8 cellular contexts compared by ENCODE assay signal in the genomic region with DNA sequence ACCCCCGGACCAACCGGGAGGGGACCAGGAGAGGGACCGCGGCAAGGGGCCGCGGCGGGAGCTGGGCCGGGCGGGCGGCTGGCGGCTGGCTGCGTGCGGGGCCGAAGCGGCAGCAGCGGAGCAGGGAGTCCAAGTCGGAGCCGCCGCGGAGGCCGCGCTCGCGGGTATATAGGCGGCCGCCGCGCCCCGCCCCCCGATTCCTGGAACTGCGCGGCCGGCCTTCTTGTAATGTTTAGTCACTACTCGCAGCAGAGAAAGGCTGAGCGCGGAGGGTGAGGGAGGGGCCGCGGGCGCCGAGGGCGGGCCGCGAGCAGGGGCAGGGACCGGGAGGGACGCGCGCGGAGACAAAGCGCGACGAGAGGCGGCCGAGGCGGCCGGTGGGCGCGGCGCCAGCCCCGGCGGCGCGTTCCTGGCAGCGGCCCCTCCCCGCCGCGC. TPM values are rescaled to one million over a fixed set of nuclear protein-coding genes. Genes with fewer than 3 reads are reported as not detected.
DNase-seq lines count a peak whose midpoint lies in the region; ATAC-seq and TF ChIP-seq lines count a peak whose summit lies in the region.

A gene with protein sequence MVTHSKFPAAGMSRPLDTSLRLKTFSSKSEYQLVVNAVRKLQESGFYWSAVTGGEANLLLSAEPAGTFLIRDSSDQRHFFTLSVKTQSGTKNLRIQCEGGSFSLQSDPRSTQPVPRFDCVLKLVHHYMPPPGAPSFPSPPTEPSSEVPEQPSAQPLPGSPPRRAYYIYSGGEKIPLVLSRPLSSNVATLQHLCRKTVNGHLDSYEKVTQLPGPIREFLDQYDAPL (minus strand): TSS at position 142 of the 435 bp plus-strand sequence. CDS start 982 bp downstream, outside the sequence.

- peak; percentile 66 for ATAC-seq in CD4-positive, alpha-beta T cell (ENCODE audit: poor library complexity)
- peak; percentile 37 for ATAC-seq in GM21528 (IDR thresholded peaks at IDR 0.05; ENCODE audit: low FRiP score, unreplicated experiment)
- ATAC-seq in RWPE2 (ENCODE audit: low read depth) = peak; percentile 57
- ATAC-seq in natural killer cell = peak; percentile 72 to 83 (median 75)
- peak; percentile 64 to 73 for ATAC-seq in stimulated activated naive B cell treated with anti-CD40 and anti-IgM and Interleukin-4, amounts not matched to agents 10 μg/mL and 1 μg/mL and 100 μg/mL, for 72 hours (replicated peaks)

- H3K4me3 Mint-ChIP-seq in CD4-positive, alpha-beta T cell = peak within 1 kb of the TSS; percentile 95
- H3K4me3 Mint-ChIP-seq in natural killer cell = peak within 1 kb of the TSS; percentile 90
- H3K4me3 Mint-ChIP-seq in stimulated activated naive B cell treated with anti-CD40 and anti-IgM and Interleukin-4, amounts not matched to agents 10 μg/mL and 1 μg/mL and 100 μg/mL, for 72 hours = peak within 1 kb of the TSS; percentile 87 to 88

- H3K9ac ChIP-seq in Loucy (ENCODE audit: low read depth, low read length, poor library complexity, severe bottlenecking) = peak within 1 kb of the TSS; percentile 63

- H3K79me2 ChIP-seq in Loucy (ENCODE audit: insufficient read depth, low read length) = no peaks in the 10 kb centered on the region

- peak within 1 kb of the TSS; percentile 97 for H3K27ac Mint-ChIP-seq in CD4-positive, alpha-beta T cell
- H3K27ac Mint-ChIP-seq in natural killer cell = peak within 1 kb of the TSS; percentile 61 to 71
- H3K27ac Mint-ChIP-seq in stimulated activated naive B cell treated with anti-CD40 and anti-IgM and Interleukin-4, amounts not matched to agents 10 μg/mL and 1 μg/mL and 100 μg/mL, for 72 hours = peak within 1 kb of the TSS; percentile 95

- H3K4me1 ChIP-seq in Loucy (ENCODE audit: insufficient read depth, low read length, poor library complexity, severe bottlenecking) = peaks cover 28% of the 10 kb centered on the region
- H3K4me1 ChIP-seq in RWPE2 (ENCODE audit: insufficient read depth, poor library complexity, severe bottlenecking) = peaks cover 27% of the 10 kb centered on the region

- intact Hi-C loops in CD4-positive, alpha-beta T cell (cut with DNase I, micrococcal nuclease) = loop anchor here (1.0 to 10.0 kb wide), 11 partner anchors 17 to 235 kb away; a partner anchor contains a TSS
- intact Hi-C loops in natural killer cell (cut with micrococcal nuclease) = loop anchor here (1.0 to 5.0 kb wide), 4 partner anchors 17 to 73 kb away; a partner anchor contains a TSS

- POLR2A ChIA-PET in CD4-positive, alpha-beta T cell (lab: Charles Lee) = interaction anchor here (0.8 to 4.6 kb wide), 12 partner anchors 12 to 108 kb away, joined by 3 to 29 read pairs (median 6); a partner anchor contains a TSS

- no peaks in the 10 kb centered on the region for H3K9me3 ChIP-seq in CD4-positive, alpha-beta T cell (ENCODE audit: control insufficient read depth, low read length)
- H3K9me3 ChIP-seq in Loucy (ENCODE audit: insufficient read depth, low read depth, low read length) = no peaks in the 10 kb centered on the region
- no peaks in the 10 kb centered on the region for H3K9me3 ChIP-seq in RWPE2 (ENCODE audit: severe bottlenecking)

- no peaks in the 10 kb centered on the region for H3K9me2 ChIP-seq in Loucy (replicated peaks; ENCODE audit: low read depth, low read length)

- peaks cover 5% of the 10 kb centered on the region; the same call in 1 of the 2 replicates for H3F3A ChIP-seq in Loucy (ENCODE audit: low read depth)

- no peaks in the 10 kb centered on the region for H3K27me3 Mint-ChIP-seq in CD4-positive, alpha-beta T cell
- peaks cover 2 to 6% of the 10 kb centered on the region in 2 donors for H3K27me3 Mint-ChIP-seq in natural killer cell (ENCODE audit: low read depth in 2 of 2)
- H3K27me3 Mint-ChIP-seq in stimulated activated naive B cell treated with anti-CD40 and anti-IgM and Interleukin-4, amounts not matched to agents 10 μg/mL and 1 μg/mL and 100 μg/mL, for 72 hours = peaks cover 7 to 8% of the 10 kb centered on the region in 2 donors

- H4K20me1 ChIP-seq in Loucy (ENCODE audit: insufficient read depth, low read length, poor library complexity, severe bottlenecking) = no peaks in the 10 kb centered on the region

- H3K36me3 ChIP-seq in Loucy (ENCODE audit: insufficient read depth, low read length) (no peaks in the 10 kb centered on the region), RWPE2 (ENCODE audit: low read depth) (peaks cover 22% of the 10 kb centered on the region)

- H3K36me3 Mint-ChIP-seq in CD4-positive, alpha-beta T cell (ENCODE audit: low read depth) = peaks cover 38% of the 10 kb centered on the region
- H3K36me3 Mint-ChIP-seq in natural killer cell = no peaks in the 10 kb centered on the region
- H3K36me3 Mint-ChIP-seq in stimulated activated naive B cell treated with anti-CD40 and anti-IgM and Interleukin-4, amounts not matched to agents 10 μg/mL and 1 μg/mL and 100 μg/mL, for 72 hours = peaks cover 33 to 39% of the 10 kb centered on the region in 2 donors

- H3K4me3 ChIP-seq in Loucy (ENCODE audit: low read length, poor library complexity, severe bottlenecking) (peak within 1 kb of the TSS; percentile 80), RWPE2 (ENCODE audit: severe bottlenecking) (peak within 1 kb of the TSS; percentile 83)

- peak within 1 kb of the TSS; percentile 98 for H3K4me2 ChIP-seq in Loucy (ENCODE audit: low read depth, low read length, poor library complexity, severe bottlenecking)

- H3K9me3 Mint-ChIP-seq in CD4-positive, alpha-beta T cell = no peaks in the 10 kb centered on the region
- H3K9me3 Mint-ChIP-seq in natural killer cell = no peaks in the 10 kb centered on the region
- H3K9me3 Mint-ChIP-seq in stimulated activated naive B cell treated with anti-CD40 and anti-IgM and Interleukin-4, amounts not matched to agents 10 μg/mL and 1 μg/mL and 100 μg/mL, for 72 hours = no peaks in the 10 kb centered on the region

- peaks cover 3% of the 10 kb centered on the region for H3K27me3 ChIP-seq in CD4-positive, alpha-beta T cell (ENCODE audit: control insufficient read depth, insufficient read depth, low read length)
- H3K27me3 ChIP-seq in Loucy (ENCODE audit: insufficient read depth, low read length, poor library complexity, severe bottlenecking) (peaks cover 9% of the 10 kb centered on the region), RWPE2 (ENCODE audit: insufficient read depth, poor library complexity, severe bottlenecking) (no peaks in the 10 kb centered on the region)

- TF ChIP-seq CTCF in CD4-positive, alpha-beta T cell (IDR thresholded peaks at IDR 0.05) = no peak
- TF ChIP-seq CTCF in Loucy (conservative IDR thresholded peaks at IDR 0.05; ENCODE audit: low read length) (no peak), RWPE2 (IDR thresholded peaks at IDR 0.05; ENCODE audit: poor library complexity, severe bottlenecking) (no peak), natural killer cell (IDR thresholded peaks at IDR 0.05) (no peak)

- peaks cover 48% of the 10 kb centered on the region for H3K4me1 Mint-ChIP-seq in CD4-positive, alpha-beta T cell (ENCODE audit: low read depth)
- peaks cover 20 to 45% of the 10 kb centered on the region in 2 donors for H3K4me1 Mint-ChIP-seq in natural killer cell
- peaks cover 37 to 58% of the 10 kb centered on the region in 2 donors for H3K4me1 Mint-ChIP-seq in stimulated activated naive B cell treated with anti-CD40 and anti-IgM and Interleukin-4, amounts not matched to agents 10 μg/mL and 1 μg/mL and 100 μg/mL, for 72 hours

- H2AFZ ChIP-seq in Loucy (ENCODE audit: low read length) = peak within 1 kb of the TSS; percentile 88

- CTCF ChIA-PET in CD4-positive, alpha-beta T cell (lab: Charles Lee) = interaction anchor here (0.7 to 5.6 kb wide), 8 partner anchors 12 to 225 kb away, joined by 3 to 40 read pairs (median 16); a partner anchor contains a TSS

- H3K27ac ChIP-seq in CD4-positive, alpha-beta T cell (ENCODE audit: low read depth, low read length) = peak within 1 kb of the TSS; percentile 81
- peak within 1 kb of the TSS; percentile 60 for H3K27ac ChIP-seq in RWPE2 (ENCODE audit: poor library complexity, severe bottlenecking)

- peak; percentile 93 to 99 (median 96) for DNase-seq in CD4-positive, alpha-beta T cell
- peak; percentile 96 for DNase-seq in RWPE2 (ENCODE audit: low spot score)
- peak; percentile 97 for DNase-seq in activated T-helper 9 cell treated with anti-CD3 and anti-CD28 coated beads, Interleukin-2, amount 50 U/mL, for 16 hours (ENCODE audit: low read depth)
- peak; percentile 96 for DNase-seq in fibroblast of peridontal ligament (ENCODE audit: extremely low read depth)
- peak; percentile 84 for DNase-seq in natural killer cell
- peak; percentile 96 for DNase-seq in stimulated activated naive B cell treated with anti-CD40 and anti-IgM and Interleukin-4, amounts not matched to agents 10 μg/mL and 1 μg/mL and 100 μg/mL, for 72 hours

RNA-seq across cellular contexts. Expression of the gene that starts here (rescaled TPM):
- total RNA-seq in CD4-positive, alpha-beta T cell = 100 to 1,000 TPM; 414 to 427 TPM
- total RNA-seq in natural killer cell = 10 to 100 TPM; 39.0 to 47.9 (median 43.6) TPM

Comparison
In these comparisons a context has a peak if more than half of its experiments do, and no peak if none do; other contexts are left out.
1. Peak in every context shown above with its lines: DNase-seq, ATAC-seq, H3K4me3 ChIP-seq and H3K27ac ChIP-seq.
2. RNA of the gene that starts here (total RNA-seq): 414 to 427 TPM in CD4-positive, alpha-beta T cell; 39.0 to 47.9 TPM in natural killer cell; every median in the first group is over 4 times any median in the second.